ENCODE assay signal across 2 cellular contexts in the genomic region with DNA sequence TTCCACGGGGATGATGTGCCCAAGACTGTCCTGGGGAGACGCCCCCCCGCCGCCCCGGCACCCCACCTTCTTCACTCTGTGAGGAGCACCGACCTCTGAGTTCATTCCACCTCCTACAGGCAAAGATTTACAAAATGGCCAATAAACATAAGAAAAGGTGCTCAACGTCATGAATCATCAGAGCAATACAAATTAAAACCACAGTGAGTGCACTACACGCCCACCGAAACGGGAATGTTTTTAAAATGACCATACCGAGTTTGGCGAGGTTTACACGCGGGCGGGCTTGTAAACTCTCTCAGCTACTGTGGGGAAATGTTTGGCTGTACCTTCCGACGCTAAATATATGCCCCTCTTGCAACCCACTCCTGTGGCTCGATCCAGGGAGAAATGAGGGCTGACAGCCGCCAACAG.
TF ChIP-seq lines count a peak whose summit lies in the region.

No MANE protein-coding gene starts in this region.

TF ChIP-seq in SK-N-SH treated with all-trans-retinoic acid at 6 μM for 48 hours, 23 proteins besides CTCF, POLR2A, EP300 and RAD21:
- TF ChIP-seq, protein P1, sequence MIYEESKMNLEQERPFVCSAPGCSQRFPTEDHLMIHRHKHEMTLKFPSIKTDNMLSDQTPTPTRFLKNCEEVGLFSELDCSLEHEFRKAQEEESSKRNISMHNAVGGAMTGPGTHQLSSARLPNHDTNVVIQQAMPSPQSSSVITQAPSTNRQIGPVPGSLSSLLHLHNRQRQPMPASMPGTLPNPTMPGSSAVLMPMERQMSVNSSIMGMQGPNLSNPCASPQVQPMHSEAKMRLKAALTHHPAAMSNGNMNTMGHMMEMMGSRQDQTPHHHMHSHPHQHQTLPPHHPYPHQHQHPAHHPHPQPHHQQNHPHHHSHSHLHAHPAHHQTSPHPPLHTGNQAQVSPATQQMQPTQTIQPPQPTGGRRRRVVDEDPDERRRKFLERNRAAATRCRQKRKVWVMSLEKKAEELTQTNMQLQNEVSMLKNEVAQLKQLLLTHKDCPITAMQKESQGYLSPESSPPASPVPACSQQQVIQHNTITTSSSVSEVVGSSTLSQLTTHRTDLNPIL (CRISPR knock-in tag; IDR thresholded peaks at IDR 0.05; ENCODE audit: low read depth): no peak
- TF ChIP-seq, protein P2, sequence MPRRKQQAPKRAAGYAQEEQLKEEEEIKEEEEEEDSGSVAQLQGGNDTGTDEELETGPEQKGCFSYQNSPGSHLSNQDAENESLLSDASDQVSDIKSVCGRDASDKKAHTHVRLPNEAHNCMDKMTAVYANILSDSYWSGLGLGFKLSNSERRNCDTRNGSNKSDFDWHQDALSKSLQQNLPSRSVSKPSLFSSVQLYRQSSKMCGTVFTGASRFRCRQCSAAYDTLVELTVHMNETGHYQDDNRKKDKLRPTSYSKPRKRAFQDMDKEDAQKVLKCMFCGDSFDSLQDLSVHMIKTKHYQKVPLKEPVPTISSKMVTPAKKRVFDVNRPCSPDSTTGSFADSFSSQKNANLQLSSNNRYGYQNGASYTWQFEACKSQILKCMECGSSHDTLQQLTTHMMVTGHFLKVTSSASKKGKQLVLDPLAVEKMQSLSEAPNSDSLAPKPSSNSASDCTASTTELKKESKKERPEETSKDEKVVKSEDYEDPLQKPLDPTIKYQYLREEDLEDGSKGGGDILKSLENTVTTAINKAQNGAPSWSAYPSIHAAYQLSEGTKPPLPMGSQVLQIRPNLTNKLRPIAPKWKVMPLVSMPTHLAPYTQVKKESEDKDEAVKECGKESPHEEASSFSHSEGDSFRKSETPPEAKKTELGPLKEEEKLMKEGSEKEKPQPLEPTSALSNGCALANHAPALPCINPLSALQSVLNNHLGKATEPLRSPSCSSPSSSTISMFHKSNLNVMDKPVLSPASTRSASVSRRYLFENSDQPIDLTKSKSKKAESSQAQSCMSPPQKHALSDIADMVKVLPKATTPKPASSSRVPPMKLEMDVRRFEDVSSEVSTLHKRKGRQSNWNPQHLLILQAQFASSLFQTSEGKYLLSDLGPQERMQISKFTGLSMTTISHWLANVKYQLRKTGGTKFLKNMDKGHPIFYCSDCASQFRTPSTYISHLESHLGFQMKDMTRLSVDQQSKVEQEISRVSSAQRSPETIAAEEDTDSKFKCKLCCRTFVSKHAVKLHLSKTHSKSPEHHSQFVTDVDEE (CRISPR knock-in tag; IDR thresholded peaks at IDR 0.05): no peak
- TF ChIP-seq ARNTL (CRISPR knock-in tag; IDR thresholded peaks at IDR 0.05; ENCODE audit: borderline replicate concordance, low read depth): no peak
- TF ChIP-seq ZFP3 (CRISPR knock-in tag; IDR thresholded peaks at IDR 0.05): no peak
- no peak for TF ChIP-seq TOX (CRISPR knock-in tag; IDR thresholded peaks at IDR 0.05; ENCODE audit: borderline replicate concordance)
- no peak for TF ChIP-seq ZNF8 (CRISPR knock-in tag; IDR thresholded peaks at IDR 0.05)
- no peak for TF ChIP-seq TCF4 (CRISPR knock-in tag; IDR thresholded peaks at IDR 0.05; ENCODE audit: borderline replicate concordance)
- no peak for TF ChIP-seq ESRRG (CRISPR knock-in tag; IDR thresholded peaks at IDR 0.05)
- TF ChIP-seq CSDC2 (CRISPR knock-in tag; IDR thresholded peaks at IDR 0.05): no peak
- TF ChIP-seq, protein P3, sequence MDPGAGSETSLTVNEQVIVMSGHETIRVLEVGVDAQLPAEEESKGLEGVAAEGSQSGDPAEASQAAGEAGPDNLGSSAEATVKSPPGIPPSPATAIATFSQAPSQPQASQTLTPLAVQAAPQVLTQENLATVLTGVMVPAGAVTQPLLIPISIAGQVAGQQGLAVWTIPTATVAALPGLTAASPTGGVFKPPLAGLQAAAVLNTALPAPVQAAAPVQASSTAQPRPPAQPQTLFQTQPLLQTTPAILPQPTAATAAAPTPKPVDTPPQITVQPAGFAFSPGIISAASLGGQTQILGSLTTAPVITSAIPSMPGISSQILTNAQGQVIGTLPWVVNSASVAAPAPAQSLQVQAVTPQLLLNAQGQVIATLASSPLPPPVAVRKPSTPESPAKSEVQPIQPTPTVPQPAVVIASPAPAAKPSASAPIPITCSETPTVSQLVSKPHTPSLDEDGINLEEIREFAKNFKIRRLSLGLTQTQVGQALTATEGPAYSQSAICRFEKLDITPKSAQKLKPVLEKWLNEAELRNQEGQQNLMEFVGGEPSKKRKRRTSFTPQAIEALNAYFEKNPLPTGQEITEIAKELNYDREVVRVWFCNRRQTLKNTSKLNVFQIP (CRISPR knock-in tag; IDR thresholded peaks at IDR 0.05; ENCODE audit: borderline replicate concordance, low read depth): no peak
- no peak for TF ChIP-seq ISL1 (CRISPR knock-in tag; IDR thresholded peaks at IDR 0.05)
- TF ChIP-seq ZFP30 (CRISPR knock-in tag; IDR thresholded peaks at IDR 0.05): no peak

TF ChIP-seq in HEK293T, 16 proteins besides CTCF, POLR2A, EP300 and RAD21:
- TF ChIP-seq FOXM1 (IDR thresholded peaks at IDR 0.05; ENCODE audit: borderline replicate concordance): no peak
- TF ChIP-seq, protein P4, sequence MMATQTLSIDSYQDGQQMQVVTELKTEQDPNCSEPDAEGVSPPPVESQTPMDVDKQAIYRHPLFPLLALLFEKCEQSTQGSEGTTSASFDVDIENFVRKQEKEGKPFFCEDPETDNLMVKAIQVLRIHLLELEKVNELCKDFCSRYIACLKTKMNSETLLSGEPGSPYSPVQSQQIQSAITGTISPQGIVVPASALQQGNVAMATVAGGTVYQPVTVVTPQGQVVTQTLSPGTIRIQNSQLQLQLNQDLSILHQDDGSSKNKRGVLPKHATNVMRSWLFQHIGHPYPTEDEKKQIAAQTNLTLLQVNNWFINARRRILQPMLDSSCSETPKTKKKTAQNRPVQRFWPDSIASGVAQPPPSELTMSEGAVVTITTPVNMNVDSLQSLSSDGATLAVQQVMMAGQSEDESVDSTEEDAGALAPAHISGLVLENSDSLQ (IDR thresholded peaks at IDR 0.05): no peak
- TF ChIP-seq SP1 (IDR thresholded peaks at IDR 0.05): no peak
- TF ChIP-seq HDGF (IDR thresholded peaks at IDR 0.05; ENCODE audit: borderline replicate concordance): no peak
- no peak for TF ChIP-seq NFRKB (IDR thresholded peaks at IDR 0.05)
- no peak for TF ChIP-seq FOXK2 (IDR thresholded peaks at IDR 0.05)
- TF ChIP-seq ZNF384 (IDR thresholded peaks at IDR 0.05): no peak
- TF ChIP-seq TARDBP (IDR thresholded peaks at IDR 0.05): no peak
- TF ChIP-seq SUZ12 (IDR thresholded peaks at IDR 0.05): no peak
- TF ChIP-seq ARNT (IDR thresholded peaks at IDR 0.05): no peak
- no peak for TF ChIP-seq LEF1 (IDR thresholded peaks at IDR 0.05; ENCODE audit: borderline replicate concordance)
